In the genomic region with DNA sequence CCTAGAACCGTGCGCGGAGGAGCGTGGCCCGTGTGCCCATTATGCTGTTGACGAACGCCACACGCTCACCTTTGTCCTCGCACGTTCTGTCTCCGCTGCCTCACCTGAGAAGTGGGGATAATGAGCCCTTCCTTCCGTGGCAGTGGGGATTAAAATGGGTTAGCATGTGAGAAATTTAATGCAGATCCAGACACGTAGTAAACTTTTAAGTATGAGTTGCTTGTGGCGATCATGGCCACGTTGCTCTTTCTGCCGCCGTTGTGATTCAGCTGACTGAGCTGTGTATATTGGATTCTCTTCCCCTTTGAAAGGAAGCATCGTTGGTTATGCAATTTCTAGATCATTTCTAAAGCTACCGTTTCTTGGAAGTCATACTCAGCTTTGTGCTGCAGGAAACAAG, we compare ENCODE assay signal across 10 cellular contexts. TPM values are rescaled to one million over a fixed set of nuclear protein-coding genes. Genes with fewer than 3 reads are reported as not detected.
DNase-seq lines count a peak whose midpoint lies in the region; ATAC-seq and TF ChIP-seq lines count a peak whose summit lies in the region.
"Had no signal": no experiment of that assay in that cellular context is flagged by ENCODE, and none has a peak within 500 bp of the region (broad histone marks: within the 10 kb centered on the region; RNA-seq: fewer than 3 reads in every experiment).

No MANE protein-coding gene starts in this region.

- H3K27me3 ChIP-seq in CD8-positive, alpha-beta memory T cell (ENCODE audit: insufficient read depth, low read length, poor library complexity, severe bottlenecking) = no peaks in the 10 kb centered on the region
- no peaks in the 10 kb centered on the region for H3K27me3 ChIP-seq in breast epithelium
- H3K27me3 ChIP-seq: body of pancreas had no signal

- peak overlapping the region; percentile 40 for H3K4me3 ChIP-seq in CD8-positive, alpha-beta memory T cell (ENCODE audit: low read length)
- H3K4me3 ChIP-seq in coronary artery = no peak overlapping the region
- no peak overlapping the region for H3K4me3 ChIP-seq in breast epithelium
- H3K4me3 ChIP-seq: body of pancreas had no signal

- H3K4me1 ChIP-seq in CD8-positive, alpha-beta memory T cell (ENCODE audit: insufficient read depth, low read length) = peaks cover 48% of the 10 kb centered on the region
- H3K4me1 ChIP-seq in breast epithelium = no peaks in the 10 kb centered on the region

- H3K36me3 Mint-ChIP-seq in CD8-positive, alpha-beta memory T cell = peaks cover 11 to 54% (median 12%) of the 10 kb centered on the region in 3 donors
- no peaks in the 10 kb centered on the region for H3K36me3 Mint-ChIP-seq in natural killer cell

- H3K9me3 Mint-ChIP-seq in CD8-positive, alpha-beta memory T cell = no peaks in the 10 kb centered on the region
- no peaks in the 10 kb centered on the region for H3K9me3 Mint-ChIP-seq in natural killer cell

- intact Hi-C loops in natural killer cell (cut with micrococcal nuclease) = no loop called here
- intact Hi-C loops in breast epithelium (cut with DNase I; ENCODE audit: low total_unique reads) = no loop called here

- peaks cover 15% of the 10 kb centered on the region for H3K36me3 ChIP-seq in CD8-positive, alpha-beta memory T cell (ENCODE audit: insufficient read depth, low read length)
- no peaks in the 10 kb centered on the region for H3K36me3 ChIP-seq in breast epithelium

- no peaks in the 10 kb centered on the region for H3K27me3 Mint-ChIP-seq in CD8-positive, alpha-beta memory T cell
- H3K27me3 Mint-ChIP-seq in natural killer cell (ENCODE audit: low read depth in 2 of 2) = no peaks in the 10 kb centered on the region

- no peaks in the 10 kb centered on the region for H3K9me3 ChIP-seq in CD8-positive, alpha-beta memory T cell (ENCODE audit: low read length)
- H3K9me3 ChIP-seq in breast epithelium = no peaks in the 10 kb centered on the region
- H3K9me3 ChIP-seq: body of pancreas had no signal

- H3K27ac Mint-ChIP-seq in CD8-positive, alpha-beta memory T cell = peak overlapping the region in 7 of 8 donors; percentile 63 to 93 (median 84)
- H3K27ac Mint-ChIP-seq in natural killer cell = peak overlapping the region; percentile 45 to 70

- TF ChIP-seq POLR2A in breast epithelium (IDR thresholded peaks at IDR 0.05) = no peak

- CTCF ChIA-PET in CD8-positive, alpha-beta memory T cell (lab: Charles Lee) = interaction anchor here (0.9 to 1.6 kb wide), 4 partner anchors 7 to 51 kb away, joined by 3 to 5 read pairs (median 4); no protein-coding TSS in a partner anchor

- ATAC-seq in natural killer cell (no peak), HG02884 (IDR thresholded peaks at IDR 0.05; ENCODE audit: unreplicated experiment) (no peak)
- ATAC-seq: body of pancreas had no signal

- H3K4me3 Mint-ChIP-seq in CD8-positive, alpha-beta memory T cell = peak overlapping the region in 5 of 7 donors; percentile 40 to 77 (median 66)
- H3K4me3 Mint-ChIP-seq in natural killer cell = peak overlapping the region; percentile 67

- POLR2A ChIA-PET in CD8-positive, alpha-beta memory T cell (lab: Charles Lee) = no interaction called here

- H3K27ac ChIP-seq in CD8-positive, alpha-beta memory T cell (ENCODE audit: low read depth, low read length) = no peak overlapping the region
- peak overlapping the region; percentile 31 to 77 for H3K27ac ChIP-seq in coronary artery
- peak overlapping the region in 1 of 2 donors; percentile 38 for H3K27ac ChIP-seq in breast epithelium

- H3K4me1 Mint-ChIP-seq in CD8-positive, alpha-beta memory T cell = peaks cover 65 to 81% (median 73%) of the 10 kb centered on the region in 3 donors
- peaks cover 67 to 81% of the 10 kb centered on the region in 2 donors for H3K4me1 Mint-ChIP-seq in natural killer cell

- TF ChIP-seq CTCF in coronary artery (IDR thresholded peaks at IDR 0.05) = no peak
- no peak for TF ChIP-seq CTCF in natural killer cell (IDR thresholded peaks at IDR 0.05)
- TF ChIP-seq CTCF in breast epithelium (IDR thresholded peaks at IDR 0.05) = no peak

- no peak for DNase-seq in CD8-positive, alpha-beta memory T cell
- DNase-seq in OCI-M1 (lab: John Stamatoyannopoulos, UW) (peak; percentile 73), coronary artery (ENCODE audit: low spot score) (no peak), natural killer cell (no peak), breast epithelium (ENCODE audit: low spot score in 2 of 2) (no peak), iPS-NIHi7 (ENCODE audit: extremely low spot score) (no peak), C1 segment of cervical spinal cord (lab: John Stamatoyannopoulos, UW) (no peak)
- DNase-seq: activated CD4-positive, alpha-beta T cell treated with anti-CD3 and anti-CD28 coated beads for 1 hour had no signal

RNA-seq across cellular contexts. Expression of gene TBC1D14, which starts 16.5 kb away (rescaled TPM):
- 10 to 100 TPM; 38.0 to 43.7 TPM for total RNA-seq in CD8-positive, alpha-beta memory T cell
- polyA plus RNA-seq in CD8-positive, alpha-beta memory T cell = 48.5 TPM
- 10 to 100 TPM; 36.0 to 54.7 (median 53.2) TPM for total RNA-seq in natural killer cell
- total RNA-seq in breast epithelium = 10 to 100 TPM; 48.5 to 57.3 (median 48.7) TPM
